Comparison of ENCODE assay signal across 4 cellular contexts in the genomic region with DNA sequence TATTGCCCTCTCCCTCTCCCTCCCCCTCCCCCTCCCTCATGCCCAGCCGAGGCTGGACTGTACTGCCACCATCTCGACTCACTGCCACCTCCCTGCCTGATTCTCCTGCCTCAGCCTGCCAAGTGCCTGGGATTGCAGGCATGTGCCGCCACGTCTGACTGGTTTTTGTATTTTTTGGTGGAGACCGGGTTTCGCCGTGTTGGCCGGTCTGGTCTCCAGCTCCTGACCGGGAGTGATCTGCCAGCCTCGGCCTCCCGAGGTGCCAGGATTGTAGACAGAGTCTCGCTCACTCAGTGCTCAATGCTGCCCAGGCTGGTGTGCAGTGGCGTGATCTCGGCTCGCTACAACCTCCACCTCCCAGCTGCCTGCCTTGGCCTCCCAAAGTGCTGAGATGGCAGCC. TPM values are rescaled to one million over a fixed set of nuclear protein-coding genes. Genes with fewer than 3 reads are reported as not detected.
"Had no signal": no experiment of that assay in that cellular context is flagged by ENCODE, and none has a peak within 500 bp of the region (broad histone marks: within the 10 kb centered on the region; RNA-seq: fewer than 3 reads in every experiment).

No MANE protein-coding gene starts in this region.

RNA-seq across cellular contexts. Expression of a gene that starts 5.6 kb away (rescaled TPM):
- total RNA-seq: LHCN-M2, M059J, MCF 10A, NCI-H460 had no signal

RNA-seq across cellular contexts. Expression of a gene that starts 17.0 kb away (rescaled TPM):
- total RNA-seq: LHCN-M2, MCF 10A, NCI-H460 had no signal

RNA-seq across cellular contexts. Expression of a gene that starts 54.0 kb away (rescaled TPM):
- total RNA-seq: LHCN-M2, M059J, MCF 10A, NCI-H460 had no signal
